16 cellular contexts compared by ENCODE assay signal in the genomic region with DNA sequence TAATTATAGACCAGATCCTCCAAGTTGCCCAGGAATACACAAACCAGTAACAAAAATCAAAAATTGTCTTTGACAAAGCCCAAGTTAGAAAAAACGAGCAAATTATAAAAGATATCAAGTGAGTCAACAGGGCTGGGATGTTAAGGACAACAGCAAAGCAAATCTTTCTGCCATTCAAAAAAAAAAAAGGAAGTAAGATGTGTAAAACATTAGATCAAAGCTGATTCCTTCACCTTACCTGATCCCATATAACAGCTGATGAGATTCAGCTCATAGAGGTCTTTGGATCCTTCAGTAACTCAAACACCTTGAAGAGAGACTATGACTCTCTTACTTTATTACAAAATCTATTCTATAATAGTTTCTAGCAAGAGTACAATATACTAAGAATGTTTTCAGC.
A peak's percentile ranks its signal among the peaks of the same experiment; 100 is the strongest.
DNase-seq lines count a peak whose midpoint lies in the region; ATAC-seq and TF ChIP-seq lines count a peak whose summit lies in the region.
"Had no signal": no experiment of that assay in that cellular context is flagged by ENCODE, and none has a peak within 500 bp of the region (broad histone marks: within the 10 kb centered on the region; RNA-seq: fewer than 3 reads in every experiment).

No MANE protein-coding gene starts in this region.

- no peaks in the 10 kb centered on the region for H4K20me1 ChIP-seq in DOHH2 (ENCODE audit: control insufficient read depth, insufficient read depth, low read depth, low read length)
- H4K20me1 ChIP-seq: BLaER1 treated with 17β-estradiol and CSF1 and Interleukin-3, amounts not matched to agents 10 nM and 100 nM had no signal

- H3K27ac Mint-ChIP-seq in WTC11, result peak overlapping the region; percentile 39
- H3K27ac Mint-ChIP-seq: CD4-positive, CD25-positive, alpha-beta regulatory T cell had no signal

- peaks cover 6% of the 10 kb centered on the region; the same call in 1 of the 2 replicates for H3F3A ChIP-seq in DOHH2 (ENCODE audit: control insufficient read depth, insufficient read depth)

- no peak overlapping the region for H3K4me3 Mint-ChIP-seq in WTC11
- H3K4me3 Mint-ChIP-seq: CD4-positive, CD25-positive, alpha-beta regulatory T cell had no signal

- H3K4me3 ChIP-seq in DOHH2 (ENCODE audit: low read length) (no peak overlapping the region), psoas muscle (no peak overlapping the region)
- H3K4me3 ChIP-seq: BLaER1 treated with 17β-estradiol and CSF1 and Interleukin-3, amounts not matched to agents 10 nM and 100 nM; GM23248 had no signal

- no peaks in the 10 kb centered on the region for H3K27me3 Mint-ChIP-seq in WTC11 (ENCODE audit: low read depth)
- H3K27me3 Mint-ChIP-seq: CD4-positive, CD25-positive, alpha-beta regulatory T cell had no signal

- no peaks in the 10 kb centered on the region for H3K9me2 ChIP-seq in DOHH2 (replicated peaks; ENCODE audit: control insufficient read depth, low read length)

- no peak for TF ChIP-seq CTCF in DOHH2 (IDR thresholded peaks at IDR 0.05; ENCODE audit: low read depth, low read length, poor library complexity, severe bottlenecking)
- TF ChIP-seq CTCF in WTC11 (IDR thresholded peaks at IDR 0.05), result no peak
- TF ChIP-seq CTCF in psoas muscle (IDR thresholded peaks at IDR 0.05), result no peak

- H3K9me3 Mint-ChIP-seq in WTC11, result no peaks in the 10 kb centered on the region
- H3K9me3 Mint-ChIP-seq: CD4-positive, CD25-positive, alpha-beta regulatory T cell had no signal

- WGBS in psoas muscle, 3 donors, result 89 to 96% (median 90%) methylated on average over 1 of the region's 1 CpG

- H3K4me1 Mint-ChIP-seq in WTC11, result peaks cover 50% of the 10 kb centered on the region
- H3K4me1 Mint-ChIP-seq: CD4-positive, CD25-positive, alpha-beta regulatory T cell had no signal

- peak overlapping the region; percentile 98 for H3K27ac ChIP-seq in DOHH2 (ENCODE audit: low read depth, low read length)
- no peak overlapping the region for H3K27ac ChIP-seq in psoas muscle
- H3K27ac ChIP-seq: BLaER1 treated with 17β-estradiol and CSF1 and Interleukin-3, amounts not matched to agents 10 nM and 100 nM; GM23248 had no signal

- no peaks in the 10 kb centered on the region for H3K27me3 ChIP-seq in DOHH2 (ENCODE audit: control insufficient read depth, low read length)
- no peaks in the 10 kb centered on the region for H3K27me3 ChIP-seq in psoas muscle (ENCODE audit: insufficient read depth in 3 of 3, low read length in 2 of 3)
- H3K27me3 ChIP-seq: BLaER1 treated with 17β-estradiol and CSF1 and Interleukin-3, amounts not matched to agents 10 nM and 100 nM had no signal

- peaks cover 88% of the 10 kb centered on the region for H3K79me2 ChIP-seq in DOHH2 (ENCODE audit: control insufficient read depth, low read length)

- CTCF ChIA-PET in WTC11 (lab: Charles Lee), result interaction anchor here (0.6 kb wide), 1 partner anchor 953 kb away, joined by 4 read pairs; no protein-coding TSS in a partner anchor

- intact Hi-C loops in psoas muscle (cut with DNase I), result no loop called here

- DNase-seq in NCI-H1105 treated with DMSO at 0.1 percent for 48 hours (lab: John Stamatoyannopoulos, UW) (peak; percentile 47), NCI-H1105 (lab: John Stamatoyannopoulos, UW) (no peak), NCI-H2227 (lab: John Stamatoyannopoulos, UW; ENCODE audit: unreplicated experiment) (peak; percentile 49), WTC11 (ENCODE audit: low spot score) (no peak), psoas muscle (no peak)
- no peak for DNase-seq in activated naive CD4-positive, alpha-beta T cell treated with Interleukin-2 at 50 U/mL for 16 hours
- DNase-seq: 8988T; AML-193; CD4-positive, CD25-positive, alpha-beta regulatory T cell; DMS53; GM23248; H7 had no signal

- POLR2A ChIA-PET in WTC11 (lab: Charles Lee), result no interaction called here

- H3K9me3 ChIP-seq in DOHH2 (ENCODE audit: control insufficient read depth, insufficient read depth, low read length) (no peaks in the 10 kb centered on the region), psoas muscle (no peaks in the 10 kb centered on the region)
- H3K9me3 ChIP-seq: BLaER1 treated with 17β-estradiol and CSF1 and Interleukin-3, amounts not matched to agents 10 nM and 100 nM had no signal

- H3K36me3 ChIP-seq in DOHH2 (ENCODE audit: control insufficient read depth, low read length) (peaks cover 84% of the 10 kb centered on the region), psoas muscle (ENCODE audit: insufficient read depth in 1 of 2, low read depth in 1 of 2) (peaks cover 0 to 2% of the 10 kb centered on the region in 2 donors)

- H3K36me3 Mint-ChIP-seq in WTC11, result peaks cover 8% of the 10 kb centered on the region

- H3K4me2 ChIP-seq in DOHH2 (ENCODE audit: low read length), result 0 out of 2 replicates have a peak overlapping the region, but pooled peaks have one; percentile 28

- H3K4me1 ChIP-seq in DOHH2 (ENCODE audit: control insufficient read depth, low read length), result peaks cover 88% of the 10 kb centered on the region
- no peaks in the 10 kb centered on the region for H3K4me1 ChIP-seq in psoas muscle

- ATAC-seq in WTC11 (no peak), GM21825 (IDR thresholded peaks at IDR 0.05; ENCODE audit: unreplicated experiment) (no peak), psoas muscle (no peak)
- ATAC-seq: HepG2 had no signal

TF ChIP-seq in WTC11, 78 proteins besides CTCF, POLR2A, EP300 and RAD21 (continues in another document):
- no peak for TF ChIP-seq RORB (CRISPR knock-in tag; IDR thresholded peaks at IDR 0.05)
- no peak for TF ChIP-seq ZNF219 (CRISPR knock-in tag; IDR thresholded peaks at IDR 0.05; ENCODE audit: borderline replicate concordance)
- TF ChIP-seq, protein P1, sequence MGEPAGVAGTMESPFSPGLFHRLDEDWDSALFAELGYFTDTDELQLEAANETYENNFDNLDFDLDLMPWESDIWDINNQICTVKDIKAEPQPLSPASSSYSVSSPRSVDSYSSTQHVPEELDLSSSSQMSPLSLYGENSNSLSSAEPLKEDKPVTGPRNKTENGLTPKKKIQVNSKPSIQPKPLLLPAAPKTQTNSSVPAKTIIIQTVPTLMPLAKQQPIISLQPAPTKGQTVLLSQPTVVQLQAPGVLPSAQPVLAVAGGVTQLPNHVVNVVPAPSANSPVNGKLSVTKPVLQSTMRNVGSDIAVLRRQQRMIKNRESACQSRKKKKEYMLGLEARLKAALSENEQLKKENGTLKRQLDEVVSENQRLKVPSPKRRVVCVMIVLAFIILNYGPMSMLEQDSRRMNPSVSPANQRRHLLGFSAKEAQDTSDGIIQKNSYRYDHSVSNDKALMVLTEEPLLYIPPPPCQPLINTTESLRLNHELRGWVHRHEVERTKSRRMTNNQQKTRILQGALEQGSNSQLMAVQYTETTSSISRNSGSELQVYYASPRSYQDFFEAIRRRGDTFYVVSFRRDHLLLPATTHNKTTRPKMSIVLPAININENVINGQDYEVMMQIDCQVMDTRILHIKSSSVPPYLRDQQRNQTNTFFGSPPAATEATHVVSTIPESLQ (CRISPR knock-in tag; IDR thresholded peaks at IDR 0.05), result no peak
- TF ChIP-seq NR2C2 (CRISPR knock-in tag; IDR thresholded peaks at IDR 0.05), result no peak
- no peak for TF ChIP-seq ZNF396 (CRISPR knock-in tag; IDR thresholded peaks at IDR 0.05; ENCODE audit: borderline replicate concordance)
- no peak for TF ChIP-seq FOXP1 (CRISPR knock-in tag; IDR thresholded peaks at IDR 0.05; ENCODE audit: borderline replicate concordance)
- TF ChIP-seq CREM (CRISPR knock-in tag; IDR thresholded peaks at IDR 0.05), result no peak
- TF ChIP-seq, protein P2, sequence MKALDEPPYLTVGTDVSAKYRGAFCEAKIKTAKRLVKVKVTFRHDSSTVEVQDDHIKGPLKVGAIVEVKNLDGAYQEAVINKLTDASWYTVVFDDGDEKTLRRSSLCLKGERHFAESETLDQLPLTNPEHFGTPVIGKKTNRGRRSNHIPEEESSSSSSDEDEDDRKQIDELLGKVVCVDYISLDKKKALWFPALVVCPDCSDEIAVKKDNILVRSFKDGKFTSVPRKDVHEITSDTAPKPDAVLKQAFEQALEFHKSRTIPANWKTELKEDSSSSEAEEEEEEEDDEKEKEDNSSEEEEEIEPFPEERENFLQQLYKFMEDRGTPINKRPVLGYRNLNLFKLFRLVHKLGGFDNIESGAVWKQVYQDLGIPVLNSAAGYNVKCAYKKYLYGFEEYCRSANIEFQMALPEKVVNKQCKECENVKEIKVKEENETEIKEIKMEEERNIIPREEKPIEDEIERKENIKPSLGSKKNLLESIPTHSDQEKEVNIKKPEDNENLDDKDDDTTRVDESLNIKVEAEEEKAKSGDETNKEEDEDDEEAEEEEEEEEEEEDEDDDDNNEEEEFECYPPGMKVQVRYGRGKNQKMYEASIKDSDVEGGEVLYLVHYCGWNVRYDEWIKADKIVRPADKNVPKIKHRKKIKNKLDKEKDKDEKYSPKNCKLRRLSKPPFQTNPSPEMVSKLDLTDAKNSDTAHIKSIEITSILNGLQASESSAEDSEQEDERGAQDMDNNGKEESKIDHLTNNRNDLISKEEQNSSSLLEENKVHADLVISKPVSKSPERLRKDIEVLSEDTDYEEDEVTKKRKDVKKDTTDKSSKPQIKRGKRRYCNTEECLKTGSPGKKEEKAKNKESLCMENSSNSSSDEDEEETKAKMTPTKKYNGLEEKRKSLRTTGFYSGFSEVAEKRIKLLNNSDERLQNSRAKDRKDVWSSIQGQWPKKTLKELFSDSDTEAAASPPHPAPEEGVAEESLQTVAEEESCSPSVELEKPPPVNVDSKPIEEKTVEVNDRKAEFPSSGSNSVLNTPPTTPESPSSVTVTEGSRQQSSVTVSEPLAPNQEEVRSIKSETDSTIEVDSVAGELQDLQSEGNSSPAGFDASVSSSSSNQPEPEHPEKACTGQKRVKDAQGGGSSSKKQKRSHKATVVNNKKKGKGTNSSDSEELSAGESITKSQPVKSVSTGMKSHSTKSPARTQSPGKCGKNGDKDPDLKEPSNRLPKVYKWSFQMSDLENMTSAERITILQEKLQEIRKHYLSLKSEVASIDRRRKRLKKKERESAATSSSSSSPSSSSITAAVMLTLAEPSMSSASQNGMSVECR (CRISPR knock-in tag; IDR thresholded peaks at IDR 0.05; ENCODE audit: borderline replicate concordance), result no peak
- no peak for TF ChIP-seq TP53 (CRISPR knock-in tag; IDR thresholded peaks at IDR 0.05)
- TF ChIP-seq, protein P3, sequence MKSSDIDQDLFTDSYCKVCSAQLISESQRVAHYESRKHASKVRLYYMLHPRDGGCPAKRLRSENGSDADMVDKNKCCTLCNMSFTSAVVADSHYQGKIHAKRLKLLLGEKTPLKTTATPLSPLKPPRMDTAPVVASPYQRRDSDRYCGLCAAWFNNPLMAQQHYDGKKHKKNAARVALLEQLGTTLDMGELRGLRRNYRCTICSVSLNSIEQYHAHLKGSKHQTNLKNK (CRISPR knock-in tag; IDR thresholded peaks at IDR 0.05), result no peak
- TF ChIP-seq TCF7 (CRISPR knock-in tag; IDR thresholded peaks at IDR 0.05; ENCODE audit: low read depth), result no peak

Comparison
In these comparisons a context has a peak if more than half of its experiments do, and no peak if none do; other contexts are left out.
1. DNase-seq: peak in NCI-H1105 treated with DMSO at 0.1 percent for 48 hours (single experiment) and NCI-H2227 (single experiment); none in NCI-H1105 (single experiment), WTC11 (single experiment), psoas muscle (0 of 2) and activated naive CD4-positive, alpha-beta T cell treated with Interleukin-2 at 50 U/mL for 16 hours (single experiment).